Comparison of ENCODE assay signal across 20 cellular contexts in the genomic region with DNA sequence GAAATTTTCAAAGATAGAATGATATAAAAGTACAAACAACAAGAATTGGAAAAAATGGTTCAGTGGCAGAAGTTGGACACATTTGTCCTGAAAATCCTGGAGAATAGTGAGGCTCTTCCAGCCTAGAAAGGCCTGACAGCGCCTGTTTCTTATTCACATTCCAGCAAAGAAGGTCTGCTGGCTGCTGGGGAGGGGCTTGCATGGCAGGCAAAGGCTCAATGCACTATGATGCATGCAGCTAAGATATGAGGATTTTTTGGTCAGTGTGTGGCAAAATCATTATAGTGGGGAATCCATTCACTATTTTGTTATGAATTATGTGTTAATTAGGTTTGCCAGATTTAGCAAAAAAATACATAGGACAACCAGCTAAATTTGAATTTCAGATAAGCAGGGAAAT.
"Had no signal": no experiment of that assay in that cellular context is flagged by ENCODE, and none has a peak within 500 bp of the region (broad histone marks: within the 10 kb centered on the region; RNA-seq: fewer than 3 reads in every experiment).

No MANE protein-coding gene starts in this region.

- DNase-seq: IMR-90, Kasumi-1, MM.1S, NCI-H1092 treated with DMSO at 0.1 percent for 48 hours, NCI-H1436, NCI-H187, NCI-H2029, NCI-H2081 treated with DMSO at 0.1 percent for 48 hours, NCI-H2171, NCI-H226, NCI-H446, NCI-H510A, NCI-H524 treated with DMSO at 0.1 percent for 48 hours, NCI-H69, NCI-H774, SHP77 had no signal

- H3K27ac ChIP-seq: KMS-11, RWPE1 had no signal

- ATAC-seq: HepG2, Panc1 had no signal

- H3K4me2 ChIP-seq: KMS-11 had no signal
